Comparison of ENCODE assay signal across 35 cellular contexts in the genomic region with DNA sequence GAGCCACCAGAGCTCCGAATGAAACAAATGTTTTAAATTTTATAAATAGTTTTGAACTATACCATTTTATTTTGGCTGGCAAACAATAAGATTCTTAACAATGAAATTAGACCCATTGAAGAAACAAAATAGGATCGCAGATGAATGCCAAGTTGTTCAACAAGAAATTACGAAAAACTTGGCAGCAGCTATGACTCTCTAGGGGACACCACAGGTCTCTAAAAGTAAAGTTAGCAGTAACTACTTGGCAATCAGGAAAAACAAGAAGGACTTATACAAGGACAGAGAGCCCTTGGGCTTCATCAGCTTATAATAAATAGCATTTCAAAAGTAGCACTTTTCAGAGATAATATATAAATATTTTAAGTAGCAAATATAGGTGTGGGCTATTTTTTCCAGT.
"Had no signal": no experiment of that assay in that cellular context is flagged by ENCODE, and none has a peak within 500 bp of the region (broad histone marks: within the 10 kb centered on the region; RNA-seq: fewer than 3 reads in every experiment).

No MANE protein-coding gene starts in this region.

- H3K27me3 ChIP-seq: adrenal gland, ascending aorta, body of pancreas, brain microvascular endothelial cell, breast epithelium, cardiac muscle cell had no signal

- FAIRE-seq: astrocyte, bronchial epithelial cell had no signal

- ATAC-seq: activated naive CD4-positive, alpha-beta T cell treated with anti-CD3 and anti-CD28 coated beads, Interleukin-2, amount 50 U/mL, for 72 hours; activated naive CD8-positive, alpha-beta T cell treated with anti-CD3 and anti-CD28 coated beads, Interleukin-2, amount 50 U/mL, for 24 hours; activated T-cell treated with anti-CD3 and anti-CD28 coated beads, Interleukin-2, amount 50 U/mL, for 4 hours; activated T-cell treated with anti-CD3 and anti-CD28 coated beads, Interleukin-2, amount 50 U/mL, for 72 hours; activated T-helper 17 cell treated with anti-CD3 and anti-CD28 coated beads, Interleukin-2, amount 50 U/mL, for 72 hours; body of pancreas had no signal

- H3K27ac ChIP-seq: adrenal gland, ascending aorta, body of pancreas, brain microvascular endothelial cell, breast epithelium, cardiac muscle cell had no signal

- H3K9me3 ChIP-seq: adrenal gland, ascending aorta, body of pancreas, breast epithelium had no signal

- H3K36me3 ChIP-seq: adrenal gland, ascending aorta, brain microvascular endothelial cell, breast epithelium, cardiac muscle cell had no signal

- H3K4me1 ChIP-seq: adrenal gland, body of pancreas, breast epithelium had no signal

- DNase-seq: activated effector memory CD4-positive, alpha-beta T cell treated with anti-CD3 and anti-CD28 coated beads, Interleukin-2, amount 50 U/mL, for 16 hours; activated effector memory CD4-positive, alpha-beta T cell treated with Interleukin-2 at 50 U/mL for 16 hours; activated gamma-delta T cell; activated gamma-delta T cell treated with Interleukin-2 at 50 U/mL for 16 hours; activated naive CD4-positive, alpha-beta T cell; activated naive CD4-positive, alpha-beta T cell treated with anti-CD3 and anti-CD28 coated beads for 36 hours; activated naive CD4-positive, alpha-beta T cell treated with anti-CD3 and anti-CD28 coated beads, Interleukin-2, amount 10 ng/mL, durations not matched to agents 7 days and 5 days; activated naive CD4-positive, alpha-beta T cell treated with anti-CD3 and anti-CD28 coated beads, Interleukin-2, amount 50 U/mL, for 16 hours; activated naive CD4-positive, alpha-beta T cell treated with Interleukin-2 at 50 U/mL for 16 hours; activated naive CD8-positive, alpha-beta T cell treated with anti-CD3 and anti-CD28 coated beads for 36 hours; activated naive CD8-positive, alpha-beta T cell treated with anti-CD3 and anti-CD28 coated beads, Interleukin-2, amount 10 ng/mL, durations not matched to agents 7 days and 5 days; activated naive CD8-positive, alpha-beta T cell treated with anti-CD3 and anti-CD28 coated beads, Interleukin-2, amount 50 U/mL, for 24 hours; activated T-cell treated with anti-CD3 and anti-CD28 coated beads for 4 hours; activated T-cell treated with anti-CD3 and anti-CD28 coated beads, Interleukin-2, amount 50 U/mL, for 1 hour; activated T-cell treated with anti-CD3 and anti-CD28 coated beads, Interleukin-2, amount 50 U/mL, for 24 hours; activated T-cell treated with anti-CD3 and anti-CD28 coated beads, Interleukin-2, amount 50 U/mL, for 4 hours; activated T-cell treated with anti-CD3 and anti-CD28 coated beads, Interleukin-2, amount 50 U/mL, for 48 hours; activated T-cell treated with anti-CD3 and anti-CD28 coated beads, Interleukin-2, amount 50 U/mL, for 72 hours; adrenal gland; amniotic stem cell; amygdala; anterior cingulate cortex; aorta; body of pancreas; brain microvascular endothelial cell; caudate nucleus; central memory CD4-positive, alpha-beta T cell; cerebellar nuclear complex had no signal

- H3K4me3 ChIP-seq: adrenal gland, ascending aorta, body of pancreas, breast epithelium, cardiac muscle cell had no signal
